24 cellular contexts compared by ENCODE assay signal in genomic region chr14:95195031-95195430, GRCh38.
"Had no signal": no experiment of that assay in that cellular context is flagged by ENCODE, and none has a peak within 500 bp of the region (broad histone marks: within the 10 kb centered on the region; RNA-seq: fewer than 3 reads in every experiment).

No MANE protein-coding gene starts in this region.

- H3K36me3 ChIP-seq: adrenal gland, Peyer's patch had no signal

- H3K4me3 ChIP-seq: adrenal gland, Peyer's patch, SJCRH30 had no signal

- H3K9me3 ChIP-seq: adrenal gland, Peyer's patch, SJCRH30, SK-N-SH had no signal

- H3K9me3 Mint-ChIP-seq: activated CD8-positive, alpha-beta T cell treated with anti-CD3 and anti-CD28 coated beads for 36 hours; activated naive CD8-positive, alpha-beta T cell treated with anti-CD3 and anti-CD28 coated beads, Interleukin-2, amount 10 ng/mL, durations not matched to agents 7 days and 5 days had no signal

- H3K27ac Mint-ChIP-seq: activated CD8-positive, alpha-beta T cell treated with anti-CD3 and anti-CD28 coated beads for 36 hours; activated naive CD8-positive, alpha-beta T cell treated with anti-CD3 and anti-CD28 coated beads, Interleukin-2, amount 10 ng/mL, durations not matched to agents 7 days and 5 days had no signal

- H3K27me3 Mint-ChIP-seq: activated CD8-positive, alpha-beta T cell treated with anti-CD3 and anti-CD28 coated beads for 36 hours had no signal

- H3K36me3 Mint-ChIP-seq: activated naive CD8-positive, alpha-beta T cell treated with anti-CD3 and anti-CD28 coated beads, Interleukin-2, amount 10 ng/mL, durations not matched to agents 7 days and 5 days had no signal

- DNase-seq: activated CD4-positive, alpha-beta T cell treated with anti-CD3 and anti-CD28 coated beads for 4 hours; activated CD8-positive, alpha-beta memory T cell treated with anti-CD3 and anti-CD28 coated beads, Interleukin-2, amount 50 U/mL, for 4 hours; activated CD8-positive, alpha-beta T cell treated with anti-CD3 and anti-CD28 coated beads for 36 hours; activated naive CD4-positive, alpha-beta T cell treated with anti-CD3 and anti-CD28 coated beads, Interleukin-2, amount 50 U/mL, for 16 hours; activated naive CD8-positive, alpha-beta T cell treated with anti-CD3 and anti-CD28 coated beads, Interleukin-2, amount 10 ng/mL, durations not matched to agents 7 days and 5 days; activated T-cell treated with anti-CD3 and anti-CD28 coated beads, Interleukin-2, amount 50 U/mL, for 1 hour; adrenal gland; anterior cingulate cortex; MM.1S; NCI-H1105; NCI-H1436 treated with DMSO at 0.1 percent for 48 hours; NCI-H187; NCI-H2081 treated with DMSO at 0.1 percent for 48 hours; NCI-H2171; NCI-H2227 treated with DMSO at 0.1 percent for 48 hours; NCI-H446 treated with DMSO at 0.1 percent for 48 hours; NCI-H526 treated with DMSO at 0.1 percent for 48 hours; Peyer's patch; Right ventricle myocardium superior; SJCRH30; SK-N-SH; T-helper 1 cell had no signal

- H3K27ac ChIP-seq: adrenal gland, Peyer's patch, RWPE1, SJCRH30, VCaP had no signal

- H3K27me3 ChIP-seq: adrenal gland, Peyer's patch, SJCRH30 had no signal

- H3K4me3 Mint-ChIP-seq: activated CD8-positive, alpha-beta T cell treated with anti-CD3 and anti-CD28 coated beads for 36 hours; activated naive CD8-positive, alpha-beta T cell treated with anti-CD3 and anti-CD28 coated beads, Interleukin-2, amount 10 ng/mL, durations not matched to agents 7 days and 5 days had no signal
